2 cellular contexts compared by ENCODE assay signal in the genomic region with DNA sequence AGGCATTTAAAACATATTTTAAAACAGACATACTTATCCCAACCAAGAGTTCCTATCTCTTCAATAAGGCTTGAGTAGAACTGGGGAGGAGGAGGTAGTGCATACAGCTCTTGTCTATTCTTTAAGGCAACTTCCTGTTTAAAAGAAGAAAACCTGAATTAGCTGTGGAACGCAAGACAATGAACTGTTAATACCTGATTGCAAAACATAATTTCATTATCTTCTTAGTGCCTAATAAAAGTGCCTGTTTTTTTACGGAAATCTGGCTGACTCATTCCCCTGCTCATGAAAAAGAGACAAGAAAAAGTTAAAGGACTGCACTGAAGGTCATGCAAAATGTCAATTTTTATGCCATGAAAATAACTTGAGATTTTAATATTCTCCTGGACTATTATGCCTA.
A peak's percentile ranks its signal among the peaks of the same experiment; 100 is the strongest.
TF ChIP-seq lines count a peak whose summit lies in the region.

No MANE protein-coding gene starts in this region.

TF ChIP-seq in WTC11, 78 proteins besides CTCF, POLR2A, EP300 and RAD21:
- TF ChIP-seq IRF1 (CRISPR knock-in tag; IDR thresholded peaks at IDR 0.05) (no peak), ZNF425 (CRISPR knock-in tag; conservative IDR thresholded peaks at IDR 0.05) (no peak), ZNF232 (CRISPR knock-in tag; IDR thresholded peaks at IDR 0.05) (no peak), ERG (CRISPR knock-in tag; IDR thresholded peaks at IDR 0.05) (no peak), ZNF281 (CRISPR knock-in tag; IDR thresholded peaks at IDR 0.05) (no peak), SMAD3 (CRISPR knock-in tag; IDR thresholded peaks at IDR 0.05; ENCODE audit: borderline replicate concordance) (no peak)
TF ChIP-seq in WTC11: peak in this region for 0.

TF ChIP-seq in endothelial cell of umbilical vein, 7 proteins besides CTCF, POLR2A, EP300 and RAD21:
- TF ChIP-seq JUN (IDR thresholded peaks at IDR 0.05; ENCODE audit: borderline replicate concordance, insufficient read depth, insufficient read length, low read depth) (no peak), MYC (IDR thresholded peaks at IDR 0.05; ENCODE audit: low read depth, low read length) (no peak), EZH2 (IDR thresholded peaks at IDR 0.05; ENCODE audit: borderline replicate concordance, low read depth, low read length, severe bottlenecking) (no peak), GATA2 (IDR thresholded peaks at IDR 0.05; ENCODE audit: insufficient read depth, insufficient read length, low read depth, low read length) (no peak), FOS (IDR thresholded peaks at IDR 0.05; ENCODE audit: borderline replicate concordance, insufficient read depth, low read length) (peak; percentile 40)
